18 cellular contexts compared by ENCODE assay signal in the genomic region with DNA sequence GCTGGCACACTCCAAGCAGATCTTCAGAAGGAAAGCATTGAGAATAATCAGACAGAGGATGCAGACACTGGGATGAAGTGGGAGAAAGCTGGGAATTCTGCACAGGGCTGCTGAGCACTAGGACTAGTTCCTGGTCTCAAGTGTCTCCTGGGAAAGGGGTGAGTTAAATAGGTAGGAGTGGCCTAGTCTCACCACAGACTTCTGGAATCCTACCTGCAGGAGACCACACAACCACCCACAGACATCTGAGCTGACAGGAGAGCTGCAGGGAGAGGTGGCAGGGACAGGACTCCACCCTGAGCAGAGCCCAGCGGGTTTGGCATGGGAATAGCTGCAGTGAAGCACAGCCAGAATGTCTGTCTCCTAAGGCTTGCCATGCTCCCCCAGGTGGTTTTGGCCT.
"Had no signal": no experiment of that assay in that cellular context is flagged by ENCODE, and none has a peak within 500 bp of the region (broad histone marks: within the 10 kb centered on the region; RNA-seq: fewer than 3 reads in every experiment).

No MANE protein-coding gene starts in this region.

- ATAC-seq: gastrocnemius medialis; left colon; left ventricle myocardium superior; psoas muscle; stimulated activated memory B cell treated with anti-CD40 and anti-IgM and Interleukin-4, amounts not matched to agents 10 μg/mL and 1 μg/mL and 100 μg/mL, for 72 hours had no signal

- DNase-seq: effector memory CD4-positive, alpha-beta T cell; gastrocnemius medialis; left colon; left ventricle myocardium superior; mesenchymal stem cell; naive B cell; nephron progenitor cell; psoas muscle; retina; right lobe of liver; stimulated activated CD4-positive, alpha-beta T cell treated with anti-CD3 and anti-CD28 coated beads, Interleukin-4, amount 100 ng/mL, for 1 hour; testis had no signal

- H3K4me1 Mint-ChIP-seq: naive B cell; nephron progenitor cell; stimulated activated memory B cell treated with anti-CD40 and anti-IgM and Interleukin-4, amounts not matched to agents 10 μg/mL and 1 μg/mL and 100 μg/mL, for 72 hours had no signal

- H3K36me3 ChIP-seq: esophagus muscularis mucosa, gastrocnemius medialis, right lobe of liver, tibial nerve had no signal

- H3K4me1 ChIP-seq: esophagus muscularis mucosa, gastrocnemius medialis, psoas muscle, right lobe of liver, testis, tibial nerve had no signal

- H3K4me3 Mint-ChIP-seq: nephron progenitor cell; stimulated activated memory B cell treated with anti-CD40 and anti-IgM and Interleukin-4, amounts not matched to agents 10 μg/mL and 1 μg/mL and 100 μg/mL, for 72 hours; stimulated activated naive CD8-positive, alpha-beta T cell treated with anti-CD3 and anti-CD28 coated beads, Interleukin-15, Interleukin-2, amounts not matched to agents 100 ng/mL and 50 ng/mL, for 24 hours had no signal

- H3K9me3 ChIP-seq: gastrocnemius medialis, psoas muscle, right lobe of liver, testis had no signal

- H3K27ac Mint-ChIP-seq: naive B cell; nephron progenitor cell; stimulated activated memory B cell treated with anti-CD40 and anti-IgM and Interleukin-4, amounts not matched to agents 10 μg/mL and 1 μg/mL and 100 μg/mL, for 72 hours; stimulated activated naive CD8-positive, alpha-beta T cell treated with anti-CD3 and anti-CD28 coated beads, Interleukin-15, Interleukin-2, amounts not matched to agents 100 ng/mL and 50 ng/mL, for 24 hours had no signal

- H3K27me3 Mint-ChIP-seq: naive B cell; stimulated activated memory B cell treated with anti-CD40 and anti-IgM and Interleukin-4, amounts not matched to agents 10 μg/mL and 1 μg/mL and 100 μg/mL, for 72 hours; stimulated activated naive CD8-positive, alpha-beta T cell treated with anti-CD3 and anti-CD28 coated beads, Interleukin-15, Interleukin-2, amounts not matched to agents 100 ng/mL and 50 ng/mL, for 24 hours had no signal

- H3K27me3 ChIP-seq: esophagus muscularis mucosa, gastrocnemius medialis, right lobe of liver, testis, tibial nerve had no signal

- H3K27ac ChIP-seq: epithelial cell of prostate, esophagus muscularis mucosa, gastrocnemius medialis, psoas muscle, right lobe of liver, testis, tibial nerve had no signal

- H3K4me3 ChIP-seq: esophagus muscularis mucosa, gastrocnemius medialis, lung, psoas muscle, right lobe of liver, testis, tibial nerve had no signal

- H3K36me3 Mint-ChIP-seq: stimulated activated memory B cell treated with anti-CD40 and anti-IgM and Interleukin-4, amounts not matched to agents 10 μg/mL and 1 μg/mL and 100 μg/mL, for 72 hours had no signal
